Comparison of ENCODE assay signal across 1 cellular context in the genomic region with DNA sequence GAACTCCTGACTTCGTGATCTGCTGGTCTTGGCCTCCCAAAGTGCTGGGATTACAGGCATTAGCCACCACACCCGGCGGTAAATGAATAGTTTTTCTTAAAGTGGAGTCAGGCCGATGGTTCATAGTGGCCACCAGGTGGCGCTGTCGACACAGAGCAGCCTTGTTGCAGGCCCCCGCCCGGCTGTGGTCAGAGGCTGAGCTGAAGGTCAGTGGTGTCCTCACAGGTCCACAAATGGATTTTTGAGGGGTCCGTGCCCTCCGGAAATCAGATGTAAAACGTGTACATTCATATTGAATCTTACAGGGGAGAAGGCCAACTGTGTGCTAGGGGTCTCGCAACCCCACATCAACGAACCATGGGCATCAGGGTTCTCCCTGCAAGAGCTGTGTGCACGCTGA.
TF ChIP-seq lines count a peak whose summit lies in the region.

No MANE protein-coding gene starts in this region.

TF ChIP-seq in HepG2, 621 proteins besides CTCF, POLR2A, EP300 and RAD21 (continued from another document):
- TF ChIP-seq SETDB1 (CRISPR knock-in tag; IDR thresholded peaks at IDR 0.05; ENCODE audit: borderline replicate concordance) (peak; percentile 88; the same call in 1 of the 2 replicates), ZNF280B (CRISPR knock-in tag; IDR thresholded peaks at IDR 0.05; ENCODE audit: borderline replicate concordance) (peak; percentile 66; the same call in 1 of the 2 replicates), ADNP (CRISPR knock-in tag; IDR thresholded peaks at IDR 0.05) (peak; percentile 49; the same call in 1 of the 2 replicates), ZMYM3 (CRISPR knock-in tag; IDR thresholded peaks at IDR 0.05) (0 out of 2 replicates have a peak, but pooled peaks have one; percentile 29), CBX5 (CRISPR knock-in tag; IDR thresholded peaks at IDR 0.05; ENCODE audit: borderline replicate concordance) (peak; percentile 88; the same call in 1 of the 2 replicates)
- TF ChIP-seq, protein P1, sequence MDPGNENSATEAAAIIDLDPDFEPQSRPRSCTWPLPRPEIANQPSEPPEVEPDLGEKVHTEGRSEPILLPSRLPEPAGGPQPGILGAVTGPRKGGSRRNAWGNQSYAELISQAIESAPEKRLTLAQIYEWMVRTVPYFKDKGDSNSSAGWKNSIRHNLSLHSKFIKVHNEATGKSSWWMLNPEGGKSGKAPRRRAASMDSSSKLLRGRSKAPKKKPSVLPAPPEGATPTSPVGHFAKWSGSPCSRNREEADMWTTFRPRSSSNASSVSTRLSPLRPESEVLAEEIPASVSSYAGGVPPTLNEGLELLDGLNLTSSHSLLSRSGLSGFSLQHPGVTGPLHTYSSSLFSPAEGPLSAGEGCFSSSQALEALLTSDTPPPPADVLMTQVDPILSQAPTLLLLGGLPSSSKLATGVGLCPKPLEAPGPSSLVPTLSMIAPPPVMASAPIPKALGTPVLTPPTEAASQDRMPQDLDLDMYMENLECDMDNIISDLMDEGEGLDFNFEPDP (CRISPR knock-in tag; conservative IDR thresholded peaks at IDR 0.05) = 0 out of 2 replicates have a peak, but pooled peaks have one; percentile 20
- TF ChIP-seq, protein P2, sequence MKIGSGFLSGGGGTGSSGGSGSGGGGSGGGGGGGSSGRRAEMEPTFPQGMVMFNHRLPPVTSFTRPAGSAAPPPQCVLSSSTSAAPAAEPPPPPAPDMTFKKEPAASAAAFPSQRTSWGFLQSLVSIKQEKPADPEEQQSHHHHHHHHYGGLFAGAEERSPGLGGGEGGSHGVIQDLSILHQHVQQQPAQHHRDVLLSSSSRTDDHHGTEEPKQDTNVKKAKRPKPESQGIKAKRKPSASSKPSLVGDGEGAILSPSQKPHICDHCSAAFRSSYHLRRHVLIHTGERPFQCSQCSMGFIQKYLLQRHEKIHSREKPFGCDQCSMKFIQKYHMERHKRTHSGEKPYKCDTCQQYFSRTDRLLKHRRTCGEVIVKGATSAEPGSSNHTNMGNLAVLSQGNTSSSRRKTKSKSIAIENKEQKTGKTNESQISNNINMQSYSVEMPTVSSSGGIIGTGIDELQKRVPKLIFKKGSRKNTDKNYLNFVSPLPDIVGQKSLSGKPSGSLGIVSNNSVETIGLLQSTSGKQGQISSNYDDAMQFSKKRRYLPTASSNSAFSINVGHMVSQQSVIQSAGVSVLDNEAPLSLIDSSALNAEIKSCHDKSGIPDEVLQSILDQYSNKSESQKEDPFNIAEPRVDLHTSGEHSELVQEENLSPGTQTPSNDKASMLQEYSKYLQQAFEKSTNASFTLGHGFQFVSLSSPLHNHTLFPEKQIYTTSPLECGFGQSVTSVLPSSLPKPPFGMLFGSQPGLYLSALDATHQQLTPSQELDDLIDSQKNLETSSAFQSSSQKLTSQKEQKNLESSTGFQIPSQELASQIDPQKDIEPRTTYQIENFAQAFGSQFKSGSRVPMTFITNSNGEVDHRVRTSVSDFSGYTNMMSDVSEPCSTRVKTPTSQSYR (CRISPR knock-in tag; IDR thresholded peaks at IDR 0.05; ENCODE audit: borderline replicate concordance) = 0 out of 2 replicates have a peak, but pooled peaks have one; percentile 16
TF ChIP-seq in HepG2: peak in this region for 23.
